Comparison of ENCODE assay signal across 8 cellular contexts in the genomic region with DNA sequence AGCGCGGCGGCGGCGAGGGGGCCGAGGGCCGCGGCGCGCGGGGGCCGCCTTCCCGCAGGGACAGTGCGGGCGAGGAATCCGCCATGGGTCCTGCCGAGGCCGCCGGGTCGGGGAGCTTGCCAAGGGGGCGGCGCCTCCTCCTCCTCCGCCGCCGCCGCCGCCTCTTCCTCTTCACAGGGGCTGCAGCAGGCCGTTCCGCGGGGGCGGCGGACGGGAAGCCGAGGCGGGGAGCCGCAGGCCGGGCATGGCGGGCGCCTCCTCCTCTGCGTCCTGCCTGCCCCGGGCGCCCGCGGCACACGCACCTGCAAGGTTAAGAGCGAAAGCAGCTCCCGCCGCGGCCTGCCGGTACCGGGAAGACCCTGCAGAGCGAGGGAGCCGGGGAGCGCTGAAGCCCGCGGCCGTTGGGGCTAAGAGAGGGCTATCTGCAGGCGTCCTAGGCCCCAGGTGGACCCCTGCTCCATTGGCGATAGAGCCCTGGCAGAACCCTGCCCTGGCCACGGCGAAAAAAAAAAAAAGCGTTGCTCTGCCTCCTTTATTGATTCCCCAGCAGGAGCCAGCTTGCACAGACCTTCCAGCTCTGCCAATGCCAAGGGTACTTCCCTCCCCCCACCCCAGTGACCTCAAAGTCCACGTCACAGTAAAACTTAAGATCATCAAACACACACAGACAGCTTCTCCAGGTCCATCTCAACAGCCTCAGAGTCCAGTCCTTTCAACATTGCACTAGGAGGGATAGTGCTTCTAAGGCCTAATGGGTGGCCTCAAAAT. TPM values are rescaled to one million over a fixed set of nuclear protein-coding genes. Genes with fewer than 3 reads are reported as not detected.
DNase-seq lines count a peak whose midpoint lies in the region; ATAC-seq, FAIRE-seq and TF ChIP-seq lines count a peak whose summit lies in the region.

A gene with protein sequence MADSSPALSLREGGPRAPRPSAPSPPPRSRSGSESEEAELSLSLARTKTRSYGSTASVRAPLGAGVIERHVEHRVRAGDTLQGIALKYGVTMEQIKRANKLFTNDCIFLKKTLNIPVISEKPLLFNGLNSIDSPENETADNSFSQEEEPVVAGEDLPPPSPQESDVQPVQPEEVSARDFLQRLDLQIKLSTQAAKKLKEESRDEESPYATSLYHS (minus strand): TSS at position 118 of the 768 bp plus-strand sequence. CDS start 33 bp downstream, at position 85.

- TF ChIP-seq CTCF in Calu3 (IDR thresholded peaks at IDR 0.05; ENCODE audit: unreplicated experiment): no peak
- no peak for TF ChIP-seq CTCF in astrocyte of the spinal cord (IDR thresholded peaks at IDR 0.05; ENCODE audit: low read depth, low read length)
- TF ChIP-seq CTCF in sigmoid colon (IDR thresholded peaks at IDR 0.05): no peak
- TF ChIP-seq CTCF in D721Med (IDR thresholded peaks at IDR 0.05; ENCODE audit: insufficient read depth, missing control alignments): no peak

- no CpG with 5 or more reads among the region's 63 CpGs for WGBS in iPS DF 6.9 (ENCODE audit: insufficient coverage, insufficient read length)
- 0 to 1% methylated on average over 63 of the region's 63 CpGs for WGBS in sigmoid colon, 2 donors

- H3K9me3 ChIP-seq in iPS DF 6.9 (ENCODE audit: control insufficient read depth, insufficient read depth, low read length): no peaks in the 10 kb centered on the region
- H3K9me3 ChIP-seq in sigmoid colon: no peaks in the 10 kb centered on the region

- TF ChIP-seq EP300 in Ishikawa (IDR thresholded peaks at IDR 0.05; ENCODE audit: borderline replicate concordance): no peak
- no peak for TF ChIP-seq EP300 in sigmoid colon (IDR thresholded peaks at IDR 0.05)

- DNase-seq in Calu3 (peak; percentile 67), astrocyte of the spinal cord (ENCODE audit: low read depth, low spot score) (peak; percentile 52), iPS DF 6.9 (ENCODE audit: low read depth, low spot score) (no peak), sigmoid colon (peak; percentile 89), D721Med (ENCODE audit: insufficient read length, low spot score) (no peak)
- DNase-seq in T-helper 2 cell treated with Interferon-gamma antibody and Interleukin-4, amounts not matched to agents 5 μg/mL and 100 μg/mL, for 36 hours (ENCODE audit: low spot score): peak; percentile 75

- TF ChIP-seq RAD21 in Ishikawa (IDR thresholded peaks at IDR 0.05; ENCODE audit: low read depth): no peak

- intact Hi-C loops in Calu3 (cut with micrococcal nuclease; ENCODE audit: unreplicated experiment) (no loop called here), sigmoid colon (cut with DNase I) (loop anchor here (2.0 to 5.0 kb wide), 2 partner anchors 13 to 40 kb away; a partner anchor contains a TSS)

- H3K4me1 ChIP-seq in iPS DF 6.9 (ENCODE audit: control insufficient read depth, insufficient read depth, low read length): peaks cover 2% of the 10 kb centered on the region; the same call in 1 of the 2 replicates
- peaks cover 0 to 36% (median 21%) of the 10 kb centered on the region in 4 donors for H3K4me1 ChIP-seq in sigmoid colon

- no peak within 1 kb of the TSS for H3K27ac ChIP-seq in iPS DF 6.9 (ENCODE audit: low read length)
- peak within 1 kb of the TSS; percentile 86 to 96 (median 91) for H3K27ac ChIP-seq in sigmoid colon

- no peaks in the 10 kb centered on the region for H3K9me3 Mint-ChIP-seq in Calu3 (ENCODE audit: low read depth, unreplicated experiment)
- H3K9me3 Mint-ChIP-seq in T-helper 2 cell treated with Interferon-gamma antibody and Interleukin-4, amounts not matched to agents 5 μg/mL and 100 μg/mL, for 36 hours: no peaks in the 10 kb centered on the region

- H3K27me3 ChIP-seq in iPS DF 6.9 (ENCODE audit: control insufficient read depth, insufficient read depth, low read length): peaks cover 13% of the 10 kb centered on the region; the same call in 1 of the 2 replicates
- H3K27me3 ChIP-seq in sigmoid colon: no peaks in the 10 kb centered on the region

- peak within 1 kb of the TSS; percentile 53 for H3K4me3 ChIP-seq in astrocyte of the spinal cord (ENCODE audit: low read depth, low read length)
- H3K4me3 ChIP-seq in iPS DF 6.9 (ENCODE audit: low read length): peak within 1 kb of the TSS; percentile 71
- peak within 1 kb of the TSS; percentile 63 to 95 (median 70) for H3K4me3 ChIP-seq in sigmoid colon

- in situ Hi-C loops in astrocyte of the spinal cord (cut with HindIII; ENCODE audit: low sequenced_read_pairs): no loop called here

- peaks cover 24% of the 10 kb centered on the region for H3K4me1 Mint-ChIP-seq in Calu3 (ENCODE audit: low read depth, unreplicated experiment)
- peaks cover 48% of the 10 kb centered on the region for H3K4me1 Mint-ChIP-seq in T-helper 2 cell treated with Interferon-gamma antibody and Interleukin-4, amounts not matched to agents 5 μg/mL and 100 μg/mL, for 36 hours (ENCODE audit: low read depth)

- ATAC-seq in GM21381 (IDR thresholded peaks at IDR 0.05; ENCODE audit: unreplicated experiment): peak; percentile 44

- TF ChIP-seq POLR2A in sigmoid colon (IDR thresholded peaks at IDR 0.05): no peak

- CTCF ChIA-PET in Calu3 (lab: Charles Lee): interaction anchor here (0.6 to 2.7 kb wide), 4 partner anchors 39 to 929 kb away, joined by 3 to 16 read pairs (median 4); no protein-coding TSS in a partner anchor

- H3K27ac Mint-ChIP-seq in Calu3 (ENCODE audit: unreplicated experiment): peak within 1 kb of the TSS; percentile 3
- H3K27ac Mint-ChIP-seq in T-helper 2 cell treated with Interferon-gamma antibody and Interleukin-4, amounts not matched to agents 5 μg/mL and 100 μg/mL, for 36 hours: peak within 1 kb of the TSS; percentile 80

- peak within 1 kb of the TSS; percentile 81 for H3K4me3 Mint-ChIP-seq in Calu3 (ENCODE audit: low read depth, unreplicated experiment)
- peak within 1 kb of the TSS; percentile 85 for H3K4me3 Mint-ChIP-seq in T-helper 2 cell treated with Interferon-gamma antibody and Interleukin-4, amounts not matched to agents 5 μg/mL and 100 μg/mL, for 36 hours

- FAIRE-seq in D721Med (lab: Jason Lieb, UNC): no peak

- H3K27me3 Mint-ChIP-seq in Calu3 (ENCODE audit: unreplicated experiment): no peaks in the 10 kb centered on the region
- peaks cover 9% of the 10 kb centered on the region for H3K27me3 Mint-ChIP-seq in T-helper 2 cell treated with Interferon-gamma antibody and Interleukin-4, amounts not matched to agents 5 μg/mL and 100 μg/mL, for 36 hours (ENCODE audit: low read depth)

- H3K36me3 ChIP-seq in iPS DF 6.9 (ENCODE audit: control insufficient read depth, insufficient read depth, low read length): no peaks in the 10 kb centered on the region
- no peaks in the 10 kb centered on the region for H3K36me3 ChIP-seq in sigmoid colon

- no TSS peak for BruUV-seq in Calu3 (replicated peaks; lab: Mats Ljungman, UMichigan)

- H3K36me3 Mint-ChIP-seq in Calu3 (ENCODE audit: insufficient read depth, unreplicated experiment): peaks cover 23% of the 10 kb centered on the region
- H3K36me3 Mint-ChIP-seq in T-helper 2 cell treated with Interferon-gamma antibody and Interleukin-4, amounts not matched to agents 5 μg/mL and 100 μg/mL, for 36 hours (ENCODE audit: low read depth): peaks cover 11% of the 10 kb centered on the region

TF ChIP-seq in Ishikawa, 13 proteins besides CTCF, POLR2A, EP300 and RAD21 (continues in another document):
- TF ChIP-seq ZBTB7A (IDR thresholded peaks at IDR 0.05; ENCODE audit: low read depth): peak; percentile 51; the same call in 1 of the 2 replicates
- no peak; the same call in 1 of the 2 replicates for TF ChIP-seq NFIC (IDR thresholded peaks at IDR 0.05)
- no peak for TF ChIP-seq FOXM1 (IDR thresholded peaks at IDR 0.05; ENCODE audit: borderline replicate concordance, low read depth)
- TF ChIP-seq, protein P1, sequence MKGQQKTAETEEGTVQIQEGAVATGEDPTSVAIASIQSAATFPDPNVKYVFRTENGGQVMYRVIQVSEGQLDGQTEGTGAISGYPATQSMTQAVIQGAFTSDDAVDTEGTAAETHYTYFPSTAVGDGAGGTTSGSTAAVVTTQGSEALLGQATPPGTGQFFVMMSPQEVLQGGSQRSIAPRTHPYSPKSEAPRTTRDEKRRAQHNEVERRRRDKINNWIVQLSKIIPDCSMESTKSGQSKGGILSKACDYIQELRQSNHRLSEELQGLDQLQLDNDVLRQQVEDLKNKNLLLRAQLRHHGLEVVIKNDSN (IDR thresholded peaks at IDR 0.05): no peak
- TF ChIP-seq, protein P2, sequence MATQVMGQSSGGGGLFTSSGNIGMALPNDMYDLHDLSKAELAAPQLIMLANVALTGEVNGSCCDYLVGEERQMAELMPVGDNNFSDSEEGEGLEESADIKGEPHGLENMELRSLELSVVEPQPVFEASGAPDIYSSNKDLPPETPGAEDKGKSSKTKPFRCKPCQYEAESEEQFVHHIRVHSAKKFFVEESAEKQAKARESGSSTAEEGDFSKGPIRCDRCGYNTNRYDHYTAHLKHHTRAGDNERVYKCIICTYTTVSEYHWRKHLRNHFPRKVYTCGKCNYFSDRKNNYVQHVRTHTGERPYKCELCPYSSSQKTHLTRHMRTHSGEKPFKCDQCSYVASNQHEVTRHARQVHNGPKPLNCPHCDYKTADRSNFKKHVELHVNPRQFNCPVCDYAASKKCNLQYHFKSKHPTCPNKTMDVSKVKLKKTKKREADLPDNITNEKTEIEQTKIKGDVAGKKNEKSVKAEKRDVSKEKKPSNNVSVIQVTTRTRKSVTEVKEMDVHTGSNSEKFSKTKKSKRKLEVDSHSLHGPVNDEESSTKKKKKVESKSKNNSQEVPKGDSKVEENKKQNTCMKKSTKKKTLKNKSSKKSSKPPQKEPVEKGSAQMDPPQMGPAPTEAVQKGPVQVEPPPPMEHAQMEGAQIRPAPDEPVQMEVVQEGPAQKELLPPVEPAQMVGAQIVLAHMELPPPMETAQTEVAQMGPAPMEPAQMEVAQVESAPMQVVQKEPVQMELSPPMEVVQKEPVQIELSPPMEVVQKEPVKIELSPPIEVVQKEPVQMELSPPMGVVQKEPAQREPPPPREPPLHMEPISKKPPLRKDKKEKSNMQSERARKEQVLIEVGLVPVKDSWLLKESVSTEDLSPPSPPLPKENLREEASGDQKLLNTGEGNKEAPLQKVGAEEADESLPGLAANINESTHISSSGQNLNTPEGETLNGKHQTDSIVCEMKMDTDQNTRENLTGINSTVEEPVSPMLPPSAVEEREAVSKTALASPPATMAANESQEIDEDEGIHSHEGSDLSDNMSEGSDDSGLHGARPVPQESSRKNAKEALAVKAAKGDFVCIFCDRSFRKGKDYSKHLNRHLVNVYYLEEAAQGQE (IDR thresholded peaks at IDR 0.05; ENCODE audit: low read depth): no peak
- TF ChIP-seq, protein P3, sequence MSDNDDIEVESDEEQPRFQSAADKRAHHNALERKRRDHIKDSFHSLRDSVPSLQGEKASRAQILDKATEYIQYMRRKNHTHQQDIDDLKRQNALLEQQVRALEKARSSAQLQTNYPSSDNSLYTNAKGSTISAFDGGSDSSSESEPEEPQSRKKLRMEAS (IDR thresholded peaks at IDR 0.05): no peak; the same call in none of the 2 replicates
- TF ChIP-seq CEBPB (IDR thresholded peaks at IDR 0.05): no peak
- TF ChIP-seq YY1 (IDR thresholded peaks at IDR 0.05; ENCODE audit: low read depth): peak; percentile 74; the same call in 1 of the 2 replicates
- no peak for TF ChIP-seq TCF12 (IDR thresholded peaks at IDR 0.05; ENCODE audit: low read depth)
- TF ChIP-seq EGR1 (IDR thresholded peaks at IDR 0.05): peak; percentile 77
- no peak for TF ChIP-seq TEAD4 (IDR thresholded peaks at IDR 0.05)

RNA-seq across cellular contexts. Expression of the gene that starts here (rescaled TPM):
- total RNA-seq in Calu3 (2022) (14.3 TPM in 2 replicates), sigmoid colon (10 to 100 TPM; 15.3 to 28.5 (median 20.3) TPM)
- 10 to 100 TPM in 1 of 3 donors, 1 to 10 TPM in 2; 6.7 to 15.8 (median 8.4) TPM for polyA plus RNA-seq in sigmoid colon

Comparison
In these comparisons a context has a peak if more than half of its experiments do, and no peak if none do; other contexts are left out.
1. DNase-seq: peak in Calu3 (single experiment), T-helper 2 cell treated with Interferon-gamma antibody and Interleukin-4, amounts not matched to agents 5 μg/mL and 100 μg/mL, for 36 hours (single experiment), astrocyte of the spinal cord (single experiment) and sigmoid colon (single experiment); none in iPS DF 6.9 (single experiment) and D721Med (single experiment).
2. Peak in every context shown above with its lines, with median percentiles within 50 percentile points of each other: H3K4me3 ChIP-seq.